16 cellular contexts compared by ENCODE assay signal in the genomic region with DNA sequence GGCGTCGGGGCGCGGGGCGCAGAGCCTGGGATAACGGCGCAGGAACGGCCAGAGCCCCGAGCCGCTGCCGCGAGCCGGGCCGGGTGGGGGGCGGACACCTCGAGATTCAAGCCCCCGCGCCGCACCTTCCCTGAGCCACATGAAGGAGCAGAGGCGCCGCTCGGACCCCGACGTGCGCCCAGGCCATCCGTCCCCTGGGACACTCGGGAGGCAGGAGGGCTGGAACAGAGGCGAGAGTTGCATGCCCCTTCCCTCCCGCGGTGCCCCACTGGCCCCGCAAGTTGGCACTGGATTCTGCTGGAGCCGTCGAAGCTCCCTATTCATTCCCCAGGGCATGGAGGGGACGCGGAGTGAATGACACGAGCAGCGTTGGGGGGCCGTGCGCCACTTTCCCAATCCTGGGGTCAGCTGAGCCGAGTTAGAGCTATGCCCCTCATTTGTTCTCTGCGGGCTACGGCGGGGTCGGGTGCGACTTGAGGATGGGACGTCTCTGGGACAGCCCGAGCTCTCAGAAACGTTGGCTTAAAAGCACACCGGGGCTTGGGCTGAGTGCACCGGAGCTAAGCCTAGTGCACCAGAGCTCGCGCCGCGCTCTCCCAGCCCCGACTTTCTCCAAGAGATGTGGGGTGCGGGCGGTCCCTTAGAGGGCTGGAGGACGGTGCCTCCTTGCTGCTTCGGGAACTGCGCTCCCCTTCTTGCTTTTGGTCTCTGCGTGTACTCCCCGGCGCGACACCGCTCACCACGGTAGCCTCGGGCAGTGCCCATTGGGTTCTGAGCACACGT. TPM values are rescaled to one million over a fixed set of nuclear protein-coding genes. Genes with fewer than 3 reads are reported as not detected.
DNase-seq lines count a peak whose midpoint lies in the region; ATAC-seq and TF ChIP-seq lines count a peak whose summit lies in the region.
"Had no signal": no experiment of that assay in that cellular context is flagged by ENCODE, and none has a peak within 500 bp of the region (broad histone marks: within the 10 kb centered on the region; RNA-seq: fewer than 3 reads in every experiment).

No MANE protein-coding gene starts in this region.

- peaks cover 0 to 6% of the 10 kb centered on the region in 2 donors for H3K27me3 ChIP-seq in right atrium auricular region
- peaks cover 42% of the 10 kb centered on the region for H3K27me3 ChIP-seq in MM.1S (replicated peaks; ENCODE audit: insufficient read depth, low read length)

- no peak overlapping the region for H2AFZ ChIP-seq in MM.1S (ENCODE audit: low read length)

- peak overlapping the region; percentile 54 for H3K4me3 Mint-ChIP-seq in type B pancreatic cell
- H3K4me3 Mint-ChIP-seq: activated naive CD8-positive, alpha-beta T cell treated with anti-CD3 and anti-CD28 coated beads, Interleukin-2, amount 50 U/mL, for 24 hours; stimulated activated naive CD8-positive, alpha-beta T cell treated with anti-CD3 and anti-CD28 coated beads, Interleukin-15, Interleukin-2, amounts not matched to agents 100 ng/mL and 50 ng/mL, for 24 hours had no signal

- intact Hi-C loops in Right ventricle myocardium inferior (cut with DNase I), result no loop called here
- intact Hi-C loops in cardiac septum (cut with DNase I), result no loop called here

- no peaks in the 10 kb centered on the region for H3K79me2 ChIP-seq in MM.1S (ENCODE audit: low read length)

- no peak for DNase-seq in Right ventricle myocardium inferior (ENCODE audit: missing footprints)
- DNase-seq in cardiac septum (ENCODE audit: low spot score), result no peak
- no peak for DNase-seq in right atrium auricular region (ENCODE audit: low spot score)
- no peak for DNase-seq in omental fat pad (ENCODE audit: low spot score)
- DNase-seq in type B pancreatic cell (ENCODE audit: extremely low spot score, unreplicated experiment), result no peak
- DNase-seq in germinal center (ENCODE audit: low spot score), result no peak
- no peak for DNase-seq in MM.1S
- DNase-seq: activated CD8-positive, alpha-beta memory T cell treated with anti-CD3 and anti-CD28 coated beads, Interleukin-2, amount 50 U/mL, for 48 hours; activated naive CD8-positive, alpha-beta T cell treated with anti-CD3 and anti-CD28 coated beads, Interleukin-2, amount 50 U/mL, for 24 hours; effector memory CD4-positive, alpha-beta T cell; naive thymus-derived CD4-positive, alpha-beta T cell; NCI-H1048; SHP77; stimulated activated CD4-positive, alpha-beta T cell treated with anti-CD3 and anti-CD28 coated beads, Interleukin-4, amount 100 ng/mL, for 1 hour had no signal

- H3K9me3 ChIP-seq in right atrium auricular region (no peaks in the 10 kb centered on the region), MM.1S (replicated peaks; ENCODE audit: insufficient read depth, low read length) (no peaks in the 10 kb centered on the region)

- TF ChIP-seq CTCF in right atrium auricular region (IDR thresholded peaks at IDR 0.05) (no peak), omental fat pad (IDR thresholded peaks at IDR 0.05) (no peak), type B pancreatic cell (conservative IDR thresholded peaks at IDR 0.05) (no peak), MM.1S (IDR thresholded peaks at IDR 0.05; ENCODE audit: low read length) (no peak)

- no peaks in the 10 kb centered on the region for H3K4me1 Mint-ChIP-seq in type B pancreatic cell (ENCODE audit: unreplicated experiment)

- no peaks in the 10 kb centered on the region for H3K9me2 ChIP-seq in MM.1S (replicated peaks; ENCODE audit: insufficient read depth, low read length)

- peaks cover 95% of the 10 kb centered on the region for H3K27me3 Mint-ChIP-seq in type B pancreatic cell

- no peak overlapping the region for H3K4me2 ChIP-seq in MM.1S (ENCODE audit: low read depth, low read length)

- no peaks in the 10 kb centered on the region for H3K36me3 Mint-ChIP-seq in type B pancreatic cell

- peak overlapping the region; percentile 45 to 50 for H3K4me3 ChIP-seq in right atrium auricular region
- H3K4me3 ChIP-seq in MM.1S (ENCODE audit: low read length), result no peak overlapping the region

- H3K27ac ChIP-seq in right atrium auricular region, result peak overlapping the region in 1 of 2 donors; percentile 42
- no peak overlapping the region for H3K27ac ChIP-seq in MM.1S (ENCODE audit: low read length)

- peaks cover 0 to 20% of the 10 kb centered on the region in 2 donors for H3K4me1 ChIP-seq in right atrium auricular region
- no peaks in the 10 kb centered on the region for H3K4me1 ChIP-seq in MM.1S (ENCODE audit: low read length)

- H3K9ac ChIP-seq in MM.1S (ENCODE audit: low read length), result no peak overlapping the region

- H3K27ac Mint-ChIP-seq in type B pancreatic cell, result no peak overlapping the region
- H3K27ac Mint-ChIP-seq: activated naive CD8-positive, alpha-beta T cell treated with anti-CD3 and anti-CD28 coated beads, Interleukin-2, amount 50 U/mL, for 24 hours; naive thymus-derived CD4-positive, alpha-beta T cell; stimulated activated naive CD8-positive, alpha-beta T cell treated with anti-CD3 and anti-CD28 coated beads, Interleukin-15, Interleukin-2, amounts not matched to agents 100 ng/mL and 50 ng/mL, for 24 hours had no signal

- H3K9me3 Mint-ChIP-seq in type B pancreatic cell, result no peaks in the 10 kb centered on the region
- H3K9me3 Mint-ChIP-seq: activated naive CD8-positive, alpha-beta T cell treated with anti-CD3 and anti-CD28 coated beads, Interleukin-2, amount 50 U/mL, for 24 hours; stimulated activated naive CD8-positive, alpha-beta T cell treated with anti-CD3 and anti-CD28 coated beads, Interleukin-15, Interleukin-2, amounts not matched to agents 100 ng/mL and 50 ng/mL, for 24 hours had no signal

- no peaks in the 10 kb centered on the region for H3F3A ChIP-seq in MM.1S (ENCODE audit: insufficient read depth, low read length)

- H3K36me3 ChIP-seq in right atrium auricular region (no peaks in the 10 kb centered on the region), MM.1S (replicated peaks; ENCODE audit: insufficient read depth, low read length) (no peaks in the 10 kb centered on the region)

- H4K20me1 ChIP-seq in MM.1S (ENCODE audit: insufficient read depth, low read length), result no peaks in the 10 kb centered on the region

- peak; percentile 21 for ATAC-seq in Right ventricle myocardium inferior
- peak; percentile 28 for ATAC-seq in omental fat pad (ENCODE audit: low FRiP score)
- ATAC-seq in HG03175 (IDR thresholded peaks at IDR 0.05; ENCODE audit: unreplicated experiment), result no peak
- ATAC-seq: activated naive CD8-positive, alpha-beta T cell treated with anti-CD3 and anti-CD28 coated beads, Interleukin-2, amount 50 U/mL, for 24 hours; naive thymus-derived CD4-positive, alpha-beta T cell had no signal

RNA-seq across cellular contexts. Expression of a gene that starts 0.6 kb away (rescaled TPM):
- 0.57 TPM for total RNA-seq in Right ventricle myocardium inferior
- total RNA-seq in cardiac septum, result 2.1 TPM
- 1 to 10 TPM; 1.3 to 4.1 TPM for total RNA-seq in right atrium auricular region
- 1 to 10 TPM in 1 of 4 donors, under 1 TPM in 3; 0.09 to 2.0 (median 0.49) TPM for total RNA-seq in omental fat pad
- 0.43 and 6.3 TPM in 2 replicates for total RNA-seq in type B pancreatic cell (ENCODE audit: low replicate concordance)
- total RNA-seq: naive thymus-derived CD4-positive, alpha-beta T cell had no signal
